Comparison of ENCODE assay signal across 19 cellular contexts in genomic region chr2:77193858-77194448, GRCh38.
"Had no signal": no experiment of that assay in that cellular context is flagged by ENCODE, and none has a peak within 500 bp of the region (broad histone marks: within the 10 kb centered on the region; RNA-seq: fewer than 3 reads in every experiment).

No MANE protein-coding gene starts in this region.

- H3K4me3 ChIP-seq: coronary artery, dorsolateral prefrontal cortex, esophagus muscularis mucosa, gastroesophageal sphincter, heart left ventricle, left lung, lower lobe of right lung, mucosa of descending colon had no signal

- ATAC-seq: foreskin keratinocyte, gastroesophageal sphincter, heart left ventricle, left cardiac atrium, left lung, left ventricle myocardium superior, lower lobe of right lung, mucosa of descending colon had no signal

- H3K27me3 ChIP-seq: dorsolateral prefrontal cortex, esophagus muscularis mucosa, foreskin keratinocyte, gastroesophageal sphincter, heart left ventricle, left lung had no signal

- FAIRE-seq: colon, endothelial cell of umbilical vein, keratinocyte had no signal

- H3K4me1 ChIP-seq: esophagus muscularis mucosa, foreskin keratinocyte, gastroesophageal sphincter, heart left ventricle, left lung, lower lobe of right lung had no signal

- DNase-seq: dermis blood vessel endothelial cell; dorsolateral prefrontal cortex; effector CD4-positive, alpha-beta T cell; effector memory CD4-positive, alpha-beta T cell; heart left ventricle; hippocampal formation; left cardiac atrium; left ventricle myocardium superior; lower lobe of right lung; mesenchymal stem cell; mucosa of descending colon had no signal

- H3K27ac ChIP-seq: coronary artery, dorsolateral prefrontal cortex, esophagus muscularis mucosa, foreskin keratinocyte, gastroesophageal sphincter, heart left ventricle, left lung, lower lobe of right lung had no signal

- H3K36me3 ChIP-seq: esophagus muscularis mucosa, gastroesophageal sphincter, heart left ventricle, left lung, lower lobe of right lung had no signal

- H3K9me3 ChIP-seq: esophagus muscularis mucosa, gastroesophageal sphincter, heart left ventricle, left lung, lower lobe of right lung, mucosa of descending colon had no signal
